In the genomic region with DNA sequence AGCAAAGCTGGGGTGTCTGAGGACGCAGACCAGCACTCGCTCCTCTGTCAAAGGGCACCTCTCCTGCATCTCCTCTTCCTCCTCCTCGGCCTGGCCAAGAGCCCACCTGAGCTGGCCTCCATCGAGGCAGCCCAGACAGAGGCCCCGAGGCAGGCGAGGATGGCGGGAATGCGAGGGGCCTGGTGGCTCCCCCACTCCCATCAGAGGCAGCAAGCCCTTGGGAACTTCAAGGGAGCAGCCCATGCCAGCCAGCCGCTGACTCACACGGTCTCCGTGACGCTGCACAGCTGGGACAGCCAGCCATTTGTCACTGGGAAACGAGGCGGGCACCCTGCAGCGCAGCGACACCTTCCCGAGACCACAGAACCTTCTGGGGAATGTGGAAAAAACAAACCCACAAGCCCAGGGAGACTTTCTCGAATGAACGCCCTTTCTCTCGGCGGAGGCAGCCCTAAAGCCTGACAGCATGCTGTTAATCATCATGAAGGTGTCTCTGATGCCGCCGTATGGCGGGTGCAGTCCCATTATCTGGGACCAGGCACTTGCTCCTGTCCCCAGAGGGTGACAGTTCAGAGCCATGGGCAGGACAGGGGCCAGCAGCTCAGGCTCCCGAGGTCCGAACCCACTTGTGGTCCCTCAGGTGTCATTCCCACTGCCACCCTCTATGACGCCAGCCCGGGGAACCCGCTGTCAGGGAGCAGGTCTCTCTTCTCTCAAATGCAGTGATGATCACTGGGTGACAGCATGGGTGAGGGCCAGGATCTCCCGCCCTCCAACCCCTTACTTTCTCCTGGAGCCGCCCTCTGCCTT, we compare ENCODE assay signal across 21 cellular contexts. TPM values are rescaled to one million over a fixed set of nuclear protein-coding genes. Genes with fewer than 3 reads are reported as not detected.
DNase-seq lines count a peak whose midpoint lies in the region; ATAC-seq and TF ChIP-seq lines count a peak whose summit lies in the region.
"Had no signal": no experiment of that assay in that cellular context is flagged by ENCODE, and none has a peak within 500 bp of the region (broad histone marks: within the 10 kb centered on the region; RNA-seq: fewer than 3 reads in every experiment).

No MANE protein-coding gene starts in this region.

- TF ChIP-seq CTCF in astrocyte of the spinal cord (IDR thresholded peaks at IDR 0.05; ENCODE audit: low read depth, low read length) (no peak), upper lobe of right lung (IDR thresholded peaks at IDR 0.05) (no peak)

- H3K27me3 ChIP-seq in upper lobe of right lung: no peaks in the 10 kb centered on the region
- H3K27me3 ChIP-seq: MG63, thyroid gland had no signal

- H3K36me3 ChIP-seq in upper lobe of right lung: peaks cover 6% of the 10 kb centered on the region
- H3K36me3 ChIP-seq: MG63, thyroid gland had no signal

- no peaks in the 10 kb centered on the region for H3K4me1 ChIP-seq in upper lobe of right lung
- H3K4me1 ChIP-seq: thyroid gland had no signal

- H3K27ac ChIP-seq in upper lobe of right lung: no peak overlapping the region
- H3K27ac ChIP-seq: RWPE1, thyroid gland had no signal

- H3K4me3 ChIP-seq in astrocyte of the spinal cord (ENCODE audit: low read depth, low read length) (no peak overlapping the region), upper lobe of right lung (no peak overlapping the region)
- H3K4me3 ChIP-seq: MG63, thyroid gland had no signal

- DNase-seq in activated effector memory CD4-positive, alpha-beta T cell treated with anti-CD3 and anti-CD28 coated beads, Interleukin-2, amount 50 U/mL, for 16 hours: peak; percentile 47
- no peak for DNase-seq in activated effector memory CD4-positive, alpha-beta T cell treated with Interleukin-2 at 50 U/mL for 16 hours
- DNase-seq in astrocyte of the spinal cord (ENCODE audit: low read depth, low spot score) (peak; percentile 84), mesenteric fat pad (ENCODE audit: low spot score) (peak; percentile 85), upper lobe of right lung (peak; percentile 43), cortex of kidney (lab: John Stamatoyannopoulos, UW) (no peak), iPS-NIHi11 (ENCODE audit: low spot score) (no peak)
- DNase-seq in stimulated activated naive CD4-positive, alpha-beta T cell treated with Interleukin-2 at 50 U/mL for 16 hours (lab: John Stamatoyannopoulos, UW): no peak
- DNase-seq: ACHN; activated CD4-positive, alpha-beta T cell treated with anti-CD3 and anti-CD28 coated beads, Interleukin-2, amount 10 ng/mL, durations not matched to agents 24 days and 14 days; activated T-cell treated with anti-CD3 and anti-CD28 coated beads, Interleukin-2, amount 50 U/mL, for 1 hour; CD4-positive, alpha-beta memory T cell; DMS79; effector CD4-positive, alpha-beta T cell; GOT3; mammary epithelial cell; MG63; NCI-H1694 treated with DMSO at 0.1 percent for 48 hours; NK-92 treated with Interleukin-12 subunit alpha and Interleukin-12 subunit beta, amount 100 ng/mL, for 24 hours; thyroid gland had no signal

- no peaks in the 10 kb centered on the region for H3K9me3 ChIP-seq in upper lobe of right lung
- H3K9me3 ChIP-seq: MG63, thyroid gland had no signal

- in situ Hi-C loops in astrocyte of the spinal cord (cut with HindIII; ENCODE audit: low sequenced_read_pairs): no loop called here

- intact Hi-C loops in upper lobe of right lung (cut with DNase I): no loop called here

- ATAC-seq in upper lobe of right lung: no peak

RNA-seq across cellular contexts. Expression of a gene that starts 53.0 kb away (rescaled TPM):
- total RNA-seq in mesenteric fat pad: 97.0 TPM
- 78.4 TPM for total RNA-seq in upper lobe of right lung

Comparison
In these comparisons a context has a peak if more than half of its experiments do, and no peak if none do; other contexts are left out.
1. DNase-seq: peak in activated effector memory CD4-positive, alpha-beta T cell treated with anti-CD3 and anti-CD28 coated beads, Interleukin-2, amount 50 U/mL, for 16 hours (single experiment), astrocyte of the spinal cord (single experiment), mesenteric fat pad (single experiment) and upper lobe of right lung (single experiment); none in activated effector memory CD4-positive, alpha-beta T cell treated with Interleukin-2 at 50 U/mL for 16 hours (single experiment), stimulated activated naive CD4-positive, alpha-beta T cell treated with Interleukin-2 at 50 U/mL for 16 hours (single experiment), cortex of kidney (single experiment) and iPS-NIHi11 (single experiment).